Comparison of ENCODE assay signal across 13 cellular contexts in the genomic region with DNA sequence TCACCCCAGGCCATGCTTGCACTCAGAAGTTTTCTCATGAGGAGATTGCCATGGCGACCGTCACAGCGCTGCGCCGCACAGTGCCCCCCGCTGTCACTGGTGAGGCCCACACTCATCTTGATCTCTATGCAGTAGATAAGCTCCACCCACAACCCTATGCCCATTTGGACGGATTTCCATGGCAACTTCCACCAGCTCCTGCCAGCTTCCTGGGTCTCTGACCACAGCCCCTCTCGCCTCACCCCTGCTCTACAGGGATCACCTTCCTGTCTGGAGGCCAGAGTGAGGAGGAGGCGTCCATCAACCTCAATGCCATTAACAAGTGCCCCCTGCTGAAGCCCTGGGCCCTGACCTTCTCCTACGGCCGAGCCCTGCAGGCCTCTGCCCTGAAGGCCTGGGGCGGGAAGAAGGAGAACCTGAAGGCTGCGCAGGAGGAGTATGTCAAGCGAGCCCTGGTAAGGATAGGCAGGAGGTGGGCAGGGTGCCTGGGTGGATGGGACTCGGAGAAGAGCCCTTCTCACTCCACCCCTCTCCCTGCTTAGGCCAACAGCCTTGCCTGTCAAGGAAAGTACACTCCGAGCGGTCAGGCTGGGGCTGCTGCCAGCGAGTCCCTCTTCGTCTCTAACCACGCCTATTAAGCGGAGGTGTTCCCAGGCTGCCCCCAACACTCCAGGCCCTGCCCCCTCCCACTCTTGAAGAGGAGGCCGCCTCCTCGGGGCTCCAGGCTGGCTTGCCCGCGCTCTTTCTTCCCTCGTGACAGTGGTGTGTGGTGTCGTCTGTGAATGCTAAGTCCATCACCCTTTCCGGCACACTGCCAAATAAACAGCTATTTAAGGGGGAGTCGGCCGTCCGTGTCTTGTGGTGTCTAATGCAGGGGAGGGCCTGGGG. TPM values are rescaled to one million over a fixed set of nuclear protein-coding genes. Genes with fewer than 3 reads are reported as not detected.
DNase-seq lines count a peak whose midpoint lies in the region; ATAC-seq and TF ChIP-seq lines count a peak whose summit lies in the region.
"Had no signal": no experiment of that assay in that cellular context is flagged by ENCODE, and none has a peak within 500 bp of the region (broad histone marks: within the 10 kb centered on the region; RNA-seq: fewer than 3 reads in every experiment).

No MANE protein-coding gene starts in this region.

- POLR2A ChIA-PET in activated CD8-positive, alpha-beta T cell treated with anti-CD3 and anti-CD28 coated beads for 36 hours (lab: Charles Lee) = interaction anchor here (0.6 to 1.8 kb wide), 8 partner anchors 8 to 115 kb away, joined by 3 to 7 read pairs (median 3); a partner anchor contains a TSS

- TF ChIP-seq POLR2A in esophagus squamous epithelium (IDR thresholded peaks at IDR 0.05) = no peak

- no peak for ATAC-seq in activated CD8-positive, alpha-beta T cell treated with anti-CD3 and anti-CD28 coated beads for 36 hours
- no peak for ATAC-seq in HG03565 (IDR thresholded peaks at IDR 0.05; ENCODE audit: unreplicated experiment)

- peak overlapping the region in 3 of 4 donors; percentile 41 to 100 (median 57) for H3K27ac ChIP-seq in esophagus squamous epithelium
- H3K27ac ChIP-seq in skeletal muscle tissue (ENCODE audit: low read depth, low read length) = peak overlapping the region; percentile 64

- H3K9me3 Mint-ChIP-seq in T-helper 1 cell treated with Interleukin-12 subunit alpha and Interleukin-12 subunit beta and Interleukin-4 antibody, amounts not matched to agents 30 μg/mL and 1 μg/mL, for 36 hours = no peaks in the 10 kb centered on the region
- no peaks in the 10 kb centered on the region for H3K9me3 Mint-ChIP-seq in activated CD8-positive, alpha-beta T cell treated with anti-CD3 and anti-CD28 coated beads for 36 hours

- H3K27me3 ChIP-seq in esophagus squamous epithelium (no peaks in the 10 kb centered on the region), skeletal muscle tissue (ENCODE audit: control insufficient read depth in 3 of 3, insufficient read depth in 3 of 3, low read length in 3 of 3) (no peaks in the 10 kb centered on the region)
- H3K27me3 ChIP-seq: tibial nerve had no signal

- WGBS in esophagus squamous epithelium, 2 donors = 70 to 73% methylated on average over 8 to 20 of the region's 31 CpGs

- intact Hi-C loops in activated CD8-positive, alpha-beta T cell treated with anti-CD3 and anti-CD28 coated beads for 36 hours (cut with micrococcal nuclease) = loop anchor here (10.0 kb wide), 1 partner anchor 305 kb away; a partner anchor contains a TSS
- intact Hi-C loops in esophagus squamous epithelium (cut with DNase I) = no loop called here

- CTCF ChIA-PET in activated CD8-positive, alpha-beta T cell treated with anti-CD3 and anti-CD28 coated beads for 36 hours (lab: Charles Lee) = interaction anchor here (1.2 to 1.8 kb wide), 3 partner anchors 11 to 22 kb away, joined by 3 to 8 read pairs (median 5); a partner anchor contains a TSS

- H3K4me1 ChIP-seq in esophagus squamous epithelium (peaks cover 35 to 64% (median 39%) of the 10 kb centered on the region in 3 donors), skeletal muscle tissue (ENCODE audit: control insufficient read depth in 3 of 3, insufficient read depth in 3 of 3, low read length in 3 of 3) (peaks cover 39 to 49% (median 42%) of the 10 kb centered on the region in 3 donors)

- peak overlapping the region; percentile 53 to 75 (median 57) for H3K9ac ChIP-seq in skeletal muscle tissue (ENCODE audit: low read depth in 1 of 3, low read length in 3 of 3)

- no peaks in the 10 kb centered on the region for H3K9me3 ChIP-seq in esophagus squamous epithelium
- no peaks in the 10 kb centered on the region for H3K9me3 ChIP-seq in skeletal muscle tissue (ENCODE audit: control insufficient read depth in 3 of 3, low read length in 3 of 3)
- H3K9me3 ChIP-seq: tibial nerve had no signal

- DNase-seq in T-helper 1 cell (no peak), esophagus squamous epithelium (lab: John Stamatoyannopoulos, UW) (no peak), GOT3 (lab: John Stamatoyannopoulos, UW) (no peak), UCSD-AML1 (lab: John Stamatoyannopoulos, UW; ENCODE audit: unreplicated experiment) (no peak)
- DNase-seq in activated CD8-positive, alpha-beta T cell treated with anti-CD3 and anti-CD28 coated beads for 36 hours = no peak
- DNase-seq: NCI-H1048, SHP77 treated with DMSO at 0.1 percent for 48 hours, small intestine had no signal

- H3K4me1 Mint-ChIP-seq in T-helper 1 cell treated with Interleukin-12 subunit alpha and Interleukin-12 subunit beta and Interleukin-4 antibody, amounts not matched to agents 30 μg/mL and 1 μg/mL, for 36 hours (ENCODE audit: low read depth) = peaks cover 31% of the 10 kb centered on the region
- peaks cover 28% of the 10 kb centered on the region for H3K4me1 Mint-ChIP-seq in activated CD8-positive, alpha-beta T cell treated with anti-CD3 and anti-CD28 coated beads for 36 hours (ENCODE audit: low read depth)

- peaks cover 46% of the 10 kb centered on the region for H3K36me3 Mint-ChIP-seq in T-helper 1 cell treated with Interleukin-12 subunit alpha and Interleukin-12 subunit beta and Interleukin-4 antibody, amounts not matched to agents 30 μg/mL and 1 μg/mL, for 36 hours (ENCODE audit: low read depth)
- H3K36me3 Mint-ChIP-seq in activated CD8-positive, alpha-beta T cell treated with anti-CD3 and anti-CD28 coated beads for 36 hours (ENCODE audit: low read depth) = peaks cover 81% of the 10 kb centered on the region

- H3K27me3 Mint-ChIP-seq in T-helper 1 cell treated with Interleukin-12 subunit alpha and Interleukin-12 subunit beta and Interleukin-4 antibody, amounts not matched to agents 30 μg/mL and 1 μg/mL, for 36 hours (ENCODE audit: low read depth) = no peaks in the 10 kb centered on the region
- no peaks in the 10 kb centered on the region for H3K27me3 Mint-ChIP-seq in activated CD8-positive, alpha-beta T cell treated with anti-CD3 and anti-CD28 coated beads for 36 hours

- TF ChIP-seq CTCF in activated CD8-positive, alpha-beta T cell treated with anti-CD3 and anti-CD28 coated beads for 36 hours (IDR thresholded peaks at IDR 0.05) = no peak
- no peak for TF ChIP-seq CTCF in esophagus squamous epithelium (IDR thresholded peaks at IDR 0.05)

- H3K36me3 ChIP-seq in esophagus squamous epithelium = peaks cover 36 to 72% (median 50%) of the 10 kb centered on the region in 3 donors
- peaks cover 56 to 67% (median 64%) of the 10 kb centered on the region in 3 donors for H3K36me3 ChIP-seq in skeletal muscle tissue (ENCODE audit: control insufficient read depth in 3 of 3, insufficient read depth in 3 of 3, low read length in 3 of 3)

- H3K4me3 ChIP-seq in esophagus squamous epithelium (peak overlapping the region in 1 of 4 donors; percentile 34), skeletal muscle tissue (ENCODE audit: low read length in 3 of 3) (peak overlapping the region; percentile 59 to 65 (median 65))
- H3K4me3 ChIP-seq: tibial nerve had no signal

- peak overlapping the region; percentile 29 for H3K4me3 Mint-ChIP-seq in T-helper 1 cell treated with Interleukin-12 subunit alpha and Interleukin-12 subunit beta and Interleukin-4 antibody, amounts not matched to agents 30 μg/mL and 1 μg/mL, for 36 hours
- peak overlapping the region; percentile 31 for H3K4me3 Mint-ChIP-seq in activated CD8-positive, alpha-beta T cell treated with anti-CD3 and anti-CD28 coated beads for 36 hours

- H3K27ac Mint-ChIP-seq in T-helper 1 cell treated with Interleukin-12 subunit alpha and Interleukin-12 subunit beta and Interleukin-4 antibody, amounts not matched to agents 30 μg/mL and 1 μg/mL, for 36 hours = peak overlapping the region; percentile 59
- peak overlapping the region; percentile 81 for H3K27ac Mint-ChIP-seq in activated CD8-positive, alpha-beta T cell treated with anti-CD3 and anti-CD28 coated beads for 36 hours

RNA-seq across cellular contexts. Expression of a gene that starts 4.3 kb away (rescaled TPM):
- total RNA-seq in activated CD8-positive, alpha-beta T cell treated with anti-CD3 and anti-CD28 coated beads for 36 hours = 1,000 to 10,000 TPM; 3,042 to 3,081 TPM
- total RNA-seq in esophagus squamous epithelium (1,000 to 10,000 TPM; 1,024 to 1,551 (median 1,380) TPM), skeletal muscle tissue (1,497 TPM)

RNA-seq across cellular contexts. Expression of a gene that starts 6.0 kb away (rescaled TPM):
- total RNA-seq in activated CD8-positive, alpha-beta T cell treated with anti-CD3 and anti-CD28 coated beads for 36 hours = 100 to 1,000 TPM; 116 to 121 TPM
- total RNA-seq in esophagus squamous epithelium (100 to 1,000 TPM in 1 of 4 donors, 10 to 100 TPM in 3; 67.9 to 100 (median 78.4) TPM), skeletal muscle tissue (72.0 TPM)

RNA-seq across cellular contexts. Expression of a gene that starts 21.9 kb away (rescaled TPM):
- total RNA-seq in activated CD8-positive, alpha-beta T cell treated with anti-CD3 and anti-CD28 coated beads for 36 hours = 1 to 10 TPM; 2.5 TPM
- total RNA-seq in esophagus squamous epithelium = 1 to 10 TPM; 1.9 to 6.2 (median 4.7) TPM
- not detected for total RNA-seq in skeletal muscle tissue
- total RNA-seq: A172 had no signal

RNA-seq across cellular contexts. Expression of a gene that starts 26.2 kb away (rescaled TPM):
- total RNA-seq in activated CD8-positive, alpha-beta T cell treated with anti-CD3 and anti-CD28 coated beads for 36 hours = 10 to 100 TPM; 17.7 to 19.5 TPM
- total RNA-seq in esophagus squamous epithelium (100 to 1,000 TPM in 1 of 4 donors, 10 to 100 TPM in 3; 26.4 to 131 (median 63.0) TPM), skeletal muscle tissue (14.1 TPM)

RNA-seq across cellular contexts. Expression of a gene that starts 38.7 kb away (rescaled TPM):
- 1 to 10 TPM; 3.5 to 3.6 TPM for total RNA-seq in activated CD8-positive, alpha-beta T cell treated with anti-CD3 and anti-CD28 coated beads for 36 hours
- total RNA-seq in esophagus squamous epithelium (not detected), skeletal muscle tissue (0.52 TPM)
- total RNA-seq: tibial nerve had no signal
